In genomic region chr12:68530965-68531364, GRCh38 we compare ENCODE assay signal across 12 cellular contexts.
DNase-seq lines count a peak whose midpoint lies in the region; ATAC-seq and TF ChIP-seq lines count a peak whose summit lies in the region.
"Had no signal": no experiment of that assay in that cellular context is flagged by ENCODE, and none has a peak within 500 bp of the region (broad histone marks: within the 10 kb centered on the region; RNA-seq: fewer than 3 reads in every experiment).

No MANE protein-coding gene starts in this region.

- H3K4me1 ChIP-seq in lower lobe of right lung, result no peaks in the 10 kb centered on the region

- intact Hi-C loops in lower lobe of right lung (cut with DNase I), result no loop called here

- no peak overlapping the region for H3K4me3 ChIP-seq in foreskin fibroblast (ENCODE audit: low read depth in 1 of 2, low read length in 2 of 2)
- no peak overlapping the region for H3K4me3 ChIP-seq in lower lobe of right lung

- no peak for TF ChIP-seq CTCF in foreskin fibroblast (IDR thresholded peaks at IDR 0.05; ENCODE audit: low read depth, low read length)
- no peak for TF ChIP-seq CTCF in lower lobe of right lung (IDR thresholded peaks at IDR 0.05)

- no peak for ATAC-seq in lower lobe of right lung
- ATAC-seq: activated CD4-positive, CD25-positive, alpha-beta regulatory T cell treated with anti-CD3 and anti-CD28 coated beads, Interleukin-2, amount 50 U/mL, for 24 hours had no signal

- no peaks in the 10 kb centered on the region for H3K9me3 ChIP-seq in lower lobe of right lung

- H3K27me3 ChIP-seq in lower lobe of right lung (ENCODE audit: low read depth), result no peaks in the 10 kb centered on the region

- H3K36me3 ChIP-seq in lower lobe of right lung, result no peaks in the 10 kb centered on the region

- no peak overlapping the region for H3K27ac ChIP-seq in lower lobe of right lung
- H3K27ac ChIP-seq: KMS-11 had no signal

- DNase-seq in EL (peak; percentile 77), T1000 (lab: John Stamatoyannopoulos, UW) (peak; percentile 65), foreskin fibroblast (peak; percentile 49 to 74), pulmonary artery endothelial cell (ENCODE audit: low read depth, low spot score) (peak; percentile 44), GDM1 (lab: John Stamatoyannopoulos, UW) (no peak), lower lobe of right lung (no peak)
- no peak for DNase-seq in NK-92 treated with Interleukin-12 subunit alpha and Interleukin-12 subunit beta, amount 100 ng/mL, for 24 hours (lab: John Stamatoyannopoulos, UW)
- no peak for DNase-seq in activated CD4-positive, alpha-beta T cell treated with anti-CD3 and anti-CD28 coated beads for 48 hours
- DNase-seq: activated gamma-delta T cell, SHP77 had no signal

Comparison
In these comparisons a context has a peak if more than half of its experiments do, and no peak if none do; other contexts are left out.
1. DNase-seq: peak in EL (single experiment), T1000 (single experiment), foreskin fibroblast (2 of 2) and pulmonary artery endothelial cell (single experiment); none in GDM1 (single experiment), lower lobe of right lung (single experiment), NK-92 treated with Interleukin-12 subunit alpha and Interleukin-12 subunit beta, amount 100 ng/mL, for 24 hours (single experiment) and activated CD4-positive, alpha-beta T cell treated with anti-CD3 and anti-CD28 coated beads for 48 hours (single experiment).